ENCODE assay signal across 21 cellular contexts in the genomic region with DNA sequence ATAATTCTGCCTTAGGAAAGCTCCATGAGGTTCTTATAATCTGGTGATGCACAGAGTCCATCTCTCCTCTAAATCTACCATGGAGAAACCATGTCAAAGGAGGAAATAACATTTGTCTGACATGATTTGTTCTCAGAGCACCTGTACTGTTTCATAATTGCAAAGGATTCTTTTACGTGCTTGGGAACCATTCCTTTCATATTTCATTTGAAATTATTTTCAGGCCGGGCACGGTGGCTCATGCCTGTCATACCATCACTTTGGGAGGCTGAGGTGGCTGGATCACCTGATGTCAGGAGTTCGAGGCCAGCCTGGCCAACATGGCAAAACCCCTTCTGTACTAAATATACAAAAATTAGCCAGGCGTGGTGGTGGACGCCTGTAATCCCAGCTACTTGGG.
"Had no signal": no experiment of that assay in that cellular context is flagged by ENCODE, and none has a peak within 500 bp of the region (broad histone marks: within the 10 kb centered on the region; RNA-seq: fewer than 3 reads in every experiment).

No MANE protein-coding gene starts in this region.

- H3K4me1 ChIP-seq: thyroid gland had no signal

- H3K36me3 ChIP-seq: gastroesophageal sphincter, neutrophil, thyroid gland had no signal

- H3K4me3 Mint-ChIP-seq: activated naive CD8-positive, alpha-beta T cell; activated T-helper 1 cell treated with anti-CD3 and anti-CD28 coated beads, Interleukin-12 subunit alpha, Interleukin-12 subunit beta, Interleukin-2, Interleukin-4 antibody, amounts not matched to agents 30 ng/mL and 10 ng/mL and 1 ng/mL, durations not matched to agents 14 hours and 24 hours and 36 hours; endodermal cell; immature natural killer cell; memory B cell; naive thymus-derived CD8-positive, alpha-beta T cell; T-helper 2 cell treated with Interferon-gamma antibody and Interleukin-4, amounts not matched to agents 5 μg/mL and 100 μg/mL, for 36 hours had no signal

- H3K27ac ChIP-seq: dorsolateral prefrontal cortex, gastroesophageal sphincter, neutrophil, thyroid gland had no signal

- DNase-seq: activated CD4-positive, alpha-beta T cell treated with anti-CD3 and anti-CD28 coated beads, Interleukin-2, amount 50 U/mL, for 4 hours; activated gamma-delta T cell treated with Interleukin-2 at 50 U/mL for 16 hours; activated T-cell treated with anti-CD3 and anti-CD28 coated beads for 4 hours; dorsolateral prefrontal cortex; endodermal cell; erythroblast; immature natural killer cell; naive thymus-derived CD8-positive, alpha-beta T cell; stimulated activated CD8-positive, alpha-beta memory T cell treated with anti-CD3 and anti-CD28 coated beads, Interleukin-4, amount 100 ng/mL, for 48 hours; stimulated activated naive CD4-positive, alpha-beta T cell treated with Interleukin-2 at 50 U/mL for 16 hours had no signal

- FAIRE-seq: TTC549, urothelium cell line had no signal

- ATAC-seq: gastroesophageal sphincter; naive thymus-derived CD8-positive, alpha-beta T cell; sciatic nerve had no signal

- H3K27ac Mint-ChIP-seq: activated naive CD8-positive, alpha-beta T cell; activated T-helper 1 cell treated with anti-CD3 and anti-CD28 coated beads, Interleukin-12 subunit alpha, Interleukin-12 subunit beta, Interleukin-2, Interleukin-4 antibody, amounts not matched to agents 30 ng/mL and 10 ng/mL and 1 ng/mL, durations not matched to agents 14 hours and 24 hours and 36 hours; endodermal cell; memory B cell; naive thymus-derived CD8-positive, alpha-beta T cell; T-helper 2 cell treated with Interferon-gamma antibody and Interleukin-4, amounts not matched to agents 5 μg/mL and 100 μg/mL, for 36 hours had no signal

- H3K9me3 ChIP-seq: gastroesophageal sphincter, mucosa of descending colon, neutrophil, thyroid gland had no signal

- H3K4me3 ChIP-seq: dorsolateral prefrontal cortex, gastroesophageal sphincter, mucosa of descending colon, thyroid gland had no signal

- H3K36me3 Mint-ChIP-seq: memory B cell had no signal

- H3K27me3 ChIP-seq: gastroesophageal sphincter, thyroid gland had no signal

- H3K27me3 Mint-ChIP-seq: activated naive CD8-positive, alpha-beta T cell; memory B cell; naive thymus-derived CD8-positive, alpha-beta T cell had no signal

- H3K9me3 Mint-ChIP-seq: activated T-helper 1 cell treated with anti-CD3 and anti-CD28 coated beads, Interleukin-12 subunit alpha, Interleukin-12 subunit beta, Interleukin-2, Interleukin-4 antibody, amounts not matched to agents 30 ng/mL and 10 ng/mL and 1 ng/mL, durations not matched to agents 14 hours and 24 hours and 36 hours; endodermal cell; immature natural killer cell; memory B cell; naive thymus-derived CD8-positive, alpha-beta T cell; T-helper 2 cell treated with Interferon-gamma antibody and Interleukin-4, amounts not matched to agents 5 μg/mL and 100 μg/mL, for 36 hours had no signal
